Comparison of ENCODE assay signal across 7 cellular contexts in genomic region chr17:81237591-81238489, GRCh38. TPM values are rescaled to one million over a fixed set of nuclear protein-coding genes. Genes with fewer than 3 reads are reported as not detected.
DNase-seq lines count a peak whose midpoint lies in the region; ATAC-seq, FAIRE-seq and TF ChIP-seq lines count a peak whose summit lies in the region.

No MANE protein-coding gene starts in this region.

- no peak overlapping the region for H2BK120ac ChIP-seq in H9 (ENCODE audit: low read depth, low read length, poor library complexity, severe bottlenecking)

- H3K4me1 ChIP-seq in H9 (ENCODE audit: insufficient read depth, low read length) (no peaks in the 10 kb centered on the region), heart left ventricle (peaks cover 5 to 39% (median 25%) of the 10 kb centered on the region in 12 donors), small intestine (ENCODE audit: control insufficient read depth in 2 of 2, insufficient read depth in 1 of 2, low read depth in 1 of 2, low read length in 1 of 2) (peaks cover 2 to 13% of the 10 kb centered on the region in 2 donors)

- H4K5ac ChIP-seq in H9 (ENCODE audit: insufficient read length, low read depth, low read length), result no peak overlapping the region

- H3K36me3 ChIP-seq in SU-DHL-6 (ENCODE audit: low read length) (no peaks in the 10 kb centered on the region), heart left ventricle (peaks cover 0 to 27% (median 7%) of the 10 kb centered on the region in 9 donors), small intestine (ENCODE audit: control insufficient read depth in 2 of 2, insufficient read depth in 2 of 2, low read length in 2 of 2) (peaks cover 3 to 6% of the 10 kb centered on the region in 2 donors)

- H4K20me1 ChIP-seq in H9 (ENCODE audit: control insufficient read depth, insufficient read depth, insufficient read length) (peaks cover 3% of the 10 kb centered on the region), SU-DHL-6 (ENCODE audit: low read depth, low read length) (no peaks in the 10 kb centered on the region)

- H3K23ac ChIP-seq in H9 (ENCODE audit: insufficient read length, low read depth, low read length), result no peak overlapping the region

- no peaks in the 10 kb centered on the region for H3K9me2 ChIP-seq in SU-DHL-6 (replicated peaks; ENCODE audit: insufficient read depth, low read length)

- no peak overlapping the region for H3K27ac ChIP-seq in H9 (ENCODE audit: insufficient read length, low read depth, low read length)
- no peak overlapping the region for H3K27ac ChIP-seq in SU-DHL-6 (ENCODE audit: low read depth, low read length)
- peak overlapping the region in 4 of 12 donors; percentile 57 to 93 (median 84) for H3K27ac ChIP-seq in heart left ventricle
- H3K27ac ChIP-seq in small intestine (ENCODE audit: low read depth in 1 of 2, low read length in 1 of 2), result no peak overlapping the region

- H2BK5ac ChIP-seq in H9 (ENCODE audit: insufficient read length, low read length), result no peak overlapping the region

- ATAC-seq in heart left ventricle (no peak), GM21825 (IDR thresholded peaks at IDR 0.05; ENCODE audit: unreplicated experiment) (no peak)

- TF ChIP-seq CTCF in H9 (conservative IDR thresholded peaks at IDR 0.05) (no peak), SU-DHL-6 (IDR thresholded peaks at IDR 0.05; ENCODE audit: insufficient read depth, low read length, poor library complexity, severe bottlenecking) (no peak), heart left ventricle (IDR thresholded peaks at IDR 0.05) (no peak)

- H3K27me3 ChIP-seq in H9 (ENCODE audit: insufficient read depth, low read length), result no peaks in the 10 kb centered on the region
- H3K27me3 ChIP-seq in SU-DHL-6 (ENCODE audit: low read length), result no peaks in the 10 kb centered on the region
- no peaks in the 10 kb centered on the region for H3K27me3 ChIP-seq in heart left ventricle
- no peaks in the 10 kb centered on the region for H3K27me3 ChIP-seq in small intestine (ENCODE audit: control insufficient read depth in 2 of 2, insufficient read depth in 2 of 2, low read length in 2 of 2)

- 0 out of 2 replicates have a peak, but pooled peaks cover 7% of the 10 kb centered on the region for H3F3A ChIP-seq in SU-DHL-6 (ENCODE audit: insufficient read depth)

- H3K14ac ChIP-seq in H9 (ENCODE audit: insufficient read depth, low read length), result no peak overlapping the region

- no peak overlapping the region for H4K8ac ChIP-seq in H9 (replicated peaks; ENCODE audit: insufficient read length, low read depth, low read length)

- FAIRE-seq in small intestine (lab: Jason Lieb, UNC), result no peak

- intact Hi-C loops in heart left ventricle (cut with DNase I), result loop anchor here in 1 of 10 donors (10.0 kb wide), 1 partner anchor 223 kb away; no protein-coding TSS in a partner anchor

- peak overlapping the region; percentile 82 for H3K4me2 ChIP-seq in H9 (ENCODE audit: insufficient read depth, insufficient read length, low read length)
- H3K4me2 ChIP-seq in SU-DHL-6 (ENCODE audit: low read depth, low read length, poor library complexity, severe bottlenecking), result peak overlapping the region; percentile 72

- H3K9ac ChIP-seq in H9 (ENCODE audit: extremely low read depth, insufficient read length, low read length) (peak overlapping the region; percentile 76), SU-DHL-6 (ENCODE audit: low read length) (peak overlapping the region; percentile 84)

- peaks cover 3% of the 10 kb centered on the region for H3K79me1 ChIP-seq in H9 (ENCODE audit: insufficient read depth, low read depth, low read length, poor library complexity, severe bottlenecking)

- no peak overlapping the region for H2AK5ac ChIP-seq in H9 (ENCODE audit: insufficient read length, low read length)

- H3K27me3 Mint-ChIP-seq in H9 (ENCODE audit: low read depth), result no peaks in the 10 kb centered on the region; the same call in 1 of the 2 replicates

- H3K4me3 ChIP-seq in SU-DHL-6 (ENCODE audit: insufficient read depth, low read length, poor library complexity, severe bottlenecking) (peak overlapping the region; percentile 86), heart left ventricle (peak overlapping the region; percentile 82 to 100 (median 92)), small intestine (ENCODE audit: low read depth in 1 of 2, low read length in 2 of 2) (peak overlapping the region; percentile 85 to 89)

- no peak overlapping the region for H3K18ac ChIP-seq in H9 (ENCODE audit: insufficient read length, low read depth, low read length)

- peaks cover 12% of the 10 kb centered on the region for H3K23me2 ChIP-seq in H9 (ENCODE audit: insufficient read length, low read depth, low read length, poor library complexity, severe bottlenecking)

- no peak overlapping the region for H2BK20ac ChIP-seq in H9 (ENCODE audit: low read depth, low read length, poor library complexity, severe bottlenecking)

- H3T11ph ChIP-seq in H9 (ENCODE audit: low read length), result no peak overlapping the region

- DNase-seq in H9 (no peak), heart left ventricle (no peak), small intestine (no peak), MV-4-11 (lab: John Stamatoyannopoulos, UW) (no peak)
- no peak for DNase-seq in stimulated activated CD4-positive, alpha-beta T cell treated with anti-CD3 and anti-CD28 coated beads, Interleukin-4, amount 100 ng/mL, for 24 hours

- peaks cover 5 to 15% (median 9%) of the 10 kb centered on the region in 3 experiments; a peak in 6 of 7 replicates for H3K36me3 Mint-ChIP-seq in H9 (ENCODE audit: insufficient read depth in 1 of 3, low read depth in 3 of 3)

- H2BK15ac ChIP-seq in H9 (ENCODE audit: low read depth, low read length), result no peak overlapping the region

- no CpG with 5 or more reads among the region's 36 CpGs for WGBS in H9 (ENCODE audit: extremely low coverage, insufficient read length, low lambda C conversion rate)
- 53 to 63% (median 56%) methylated on average over 34 to 36 of the region's 36 CpGs for WGBS in heart left ventricle, 4 donors
- 53 to 56% (median 56%) methylated on average over 36 of the region's 36 CpGs for WGBS in small intestine, 3 donors

- peaks cover 19 to 32% of the 10 kb centered on the region in 2 experiments for H3K4me1 Mint-ChIP-seq in H9

- H3K27ac Mint-ChIP-seq in H9, result no peak overlapping the region

- H3K9me3 ChIP-seq in H9 (ENCODE audit: control insufficient read depth, low read depth, low read length) (no peaks in the 10 kb centered on the region), SU-DHL-6 (ENCODE audit: insufficient read depth, low read length) (no peaks in the 10 kb centered on the region), heart left ventricle (no peaks in the 10 kb centered on the region), small intestine (ENCODE audit: control insufficient read depth, low read depth) (no peaks in the 10 kb centered on the region)

- H3K9me3 Mint-ChIP-seq in H9, result no peaks in the 10 kb centered on the region; a peak in 2 of 5 replicates

- H3K79me2 ChIP-seq in H9 (ENCODE audit: insufficient read depth, low read length) (peaks cover 4% of the 10 kb centered on the region), SU-DHL-6 (ENCODE audit: insufficient read depth, low read length) (peaks cover 32% of the 10 kb centered on the region)

- H3K56ac ChIP-seq in H9 (ENCODE audit: insufficient read length, low read depth, low read length), result no peak overlapping the region

- no peak overlapping the region for H3K4ac ChIP-seq in H9 (ENCODE audit: low read depth, low read length)

- TF ChIP-seq POLR2A in heart left ventricle (IDR thresholded peaks at IDR 0.05), result no peak

- no peak overlapping the region for H2BK12ac ChIP-seq in H9 (ENCODE audit: insufficient read length, low read depth, low read length)

- H4K91ac ChIP-seq in H9 (ENCODE audit: insufficient read length, low read depth, low read length), result no peak overlapping the region

- H2AFZ ChIP-seq in H9 (ENCODE audit: low read length) (no peak overlapping the region), SU-DHL-6 (ENCODE audit: low read depth, low read length, severe bottlenecking) (no peak overlapping the region)

- H3K4me3 Mint-ChIP-seq in H9, result peak overlapping the region; percentile 90 to 93

RNA-seq across cellular contexts. Expression of gene TEPSIN, which starts 1.0 kb away (rescaled TPM):
- 36.2 and 38.8 TPM in 2 replicates for total RNA-seq in H9 (2021)
- 10 to 100 TPM in 5 of 9 donors, 1 to 10 TPM in 4; 6.8 to 16.0 (median 10.2) TPM for total RNA-seq in heart left ventricle
- 10 to 100 TPM; 12.4 to 14.4 TPM for polyA plus RNA-seq in heart left ventricle
- polyA plus RNA-seq in small intestine, result 10 to 100 TPM; 19.3 to 89.9 (median 39.4) TPM

RNA-seq across cellular contexts. Expression of gene NDUFAF8, which starts 1.3 kb away (rescaled TPM):
- 53.1 and 60.1 TPM in 2 replicates for total RNA-seq in H9 (2021)
- 10 to 100 TPM; 31.8 to 77.1 (median 50.2) TPM for total RNA-seq in heart left ventricle
- polyA plus RNA-seq in heart left ventricle, result 10 to 100 TPM; 26.7 to 51.9 TPM
- 10 to 100 TPM; 25.9 to 36.0 (median 35.4) TPM for polyA plus RNA-seq in small intestine

RNA-seq across cellular contexts. Expression of gene CEP131, which starts 15.1 kb away (rescaled TPM):
- total RNA-seq in H9 (2021) (16.3 and 16.5 TPM in 2 replicates), heart left ventricle (10 to 100 TPM in 3 of 9 donors, 1 to 10 TPM in 6; 7.0 to 15.8 (median 8.9) TPM)
- polyA plus RNA-seq in heart left ventricle (10 to 100 TPM in 1 of 2 donors, 1 to 10 TPM in 1; 8.0 to 14.7 TPM), small intestine (1 to 10 TPM; 4.0 to 8.8 (median 5.7) TPM)

RNA-seq across cellular contexts. Expression of gene SLC38A10, which starts 57.3 kb away (rescaled TPM):
- total RNA-seq in H9 (2021) (43.2 and 43.8 TPM in 2 replicates), heart left ventricle (10 to 100 TPM; 27.4 to 67.7 (median 43.1) TPM)
- polyA plus RNA-seq in heart left ventricle (10 to 100 TPM; 48.0 to 63.3 TPM), small intestine (10 to 100 TPM; 48.4 to 79.9 (median 78.5) TPM)
